In the genomic region with DNA sequence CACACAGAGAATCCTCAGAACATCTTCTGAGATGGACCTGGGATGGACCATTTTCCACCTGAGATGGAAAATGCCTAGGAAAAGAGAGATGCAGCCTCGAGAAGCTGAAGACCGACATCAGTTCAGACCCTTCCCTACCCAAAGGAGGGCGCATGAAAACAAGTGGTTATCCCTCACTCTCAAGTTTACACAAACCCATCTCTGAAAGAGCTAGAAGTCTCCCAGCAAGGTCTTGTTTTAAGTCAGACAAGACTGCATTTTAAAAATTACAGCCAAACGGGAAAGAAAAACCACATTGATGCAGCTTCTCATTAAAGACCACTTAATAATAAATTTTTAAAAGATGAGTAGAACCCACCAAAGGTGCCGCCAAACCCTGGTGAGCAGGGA, we compare ENCODE assay signal across 11 cellular contexts. TPM values are rescaled to one million over a fixed set of nuclear protein-coding genes. Genes with fewer than 3 reads are reported as not detected.
A peak's percentile ranks its signal among the peaks of the same experiment; 100 is the strongest.
DNase-seq lines count a peak whose midpoint lies in the region; ATAC-seq and TF ChIP-seq lines count a peak whose summit lies in the region.
"Had no signal": no experiment of that assay in that cellular context is flagged by ENCODE, and none has a peak within 500 bp of the region (broad histone marks: within the 10 kb centered on the region; RNA-seq: fewer than 3 reads in every experiment).

No MANE protein-coding gene starts in this region.

- intact Hi-C loops in activated T-helper 2 cell treated with anti-CD3 and anti-CD28 coated beads, Interferon-gamma antibody, Interleukin-2, Interleukin-4, amounts not matched to agents 10 μg/mL and 5 μg/mL and 100 μg/mL, durations not matched to agents 14 hours and 24 hours and 36 hours (cut with micrococcal nuclease) = no loop called here
- intact Hi-C loops in left lung (cut with DNase I) (no loop called here), transverse colon (cut with DNase I; ENCODE audit: low total_unique reads) (no loop called here)

- H3K36me3 Mint-ChIP-seq in activated T-cell treated with anti-CD3 and anti-CD28 coated beads, Interleukin-2, amount 50 U/mL, for 24 hours (ENCODE audit: low read depth) = no peaks in the 10 kb centered on the region
- no peaks in the 10 kb centered on the region for H3K36me3 Mint-ChIP-seq in activated T-helper 2 cell treated with anti-CD3 and anti-CD28 coated beads, Interferon-gamma antibody, Interleukin-2, Interleukin-4, amounts not matched to agents 10 μg/mL and 5 μg/mL and 100 μg/mL, durations not matched to agents 14 hours and 24 hours and 36 hours (ENCODE audit: low read depth)

- H3K9me3 Mint-ChIP-seq in activated T-cell treated with anti-CD3 and anti-CD28 coated beads, Interleukin-2, amount 50 U/mL, for 24 hours = peaks cover 9% of the 10 kb centered on the region
- H3K9me3 Mint-ChIP-seq in activated T-helper 2 cell treated with anti-CD3 and anti-CD28 coated beads, Interferon-gamma antibody, Interleukin-2, Interleukin-4, amounts not matched to agents 10 μg/mL and 5 μg/mL and 100 μg/mL, durations not matched to agents 14 hours and 24 hours and 36 hours = peaks cover 4% of the 10 kb centered on the region

- H3K4me3 Mint-ChIP-seq in activated T-cell treated with anti-CD3 and anti-CD28 coated beads, Interleukin-2, amount 50 U/mL, for 24 hours = peak overlapping the region; percentile 45
- H3K4me3 Mint-ChIP-seq in activated T-helper 2 cell treated with anti-CD3 and anti-CD28 coated beads, Interferon-gamma antibody, Interleukin-2, Interleukin-4, amounts not matched to agents 10 μg/mL and 5 μg/mL and 100 μg/mL, durations not matched to agents 14 hours and 24 hours and 36 hours (ENCODE audit: low read depth) = peak overlapping the region; percentile 45

- no peak for TF ChIP-seq POLR2A in transverse colon (IDR thresholded peaks at IDR 0.05)

- H3K27me3 Mint-ChIP-seq in activated T-cell treated with anti-CD3 and anti-CD28 coated beads, Interleukin-2, amount 50 U/mL, for 24 hours = peaks cover 56% of the 10 kb centered on the region
- H3K27me3 Mint-ChIP-seq in activated T-helper 2 cell treated with anti-CD3 and anti-CD28 coated beads, Interferon-gamma antibody, Interleukin-2, Interleukin-4, amounts not matched to agents 10 μg/mL and 5 μg/mL and 100 μg/mL, durations not matched to agents 14 hours and 24 hours and 36 hours (ENCODE audit: low read depth) = peaks cover 57% of the 10 kb centered on the region

- TF ChIP-seq EP300 in transverse colon (IDR thresholded peaks at IDR 0.05; ENCODE audit: low read depth) = no peak

- TF ChIP-seq CTCF in left lung (IDR thresholded peaks at IDR 0.05) (no peak), transverse colon (IDR thresholded peaks at IDR 0.05) (no peak)

- H3K9me3 ChIP-seq in left lung (peaks cover 0 to 3% of the 10 kb centered on the region in 2 donors), transverse colon (no peaks in the 10 kb centered on the region)

- H3K36me3 ChIP-seq in left lung (no peaks in the 10 kb centered on the region), transverse colon (no peaks in the 10 kb centered on the region)
- H3K36me3 ChIP-seq: esophagus muscularis mucosa had no signal

- peaks cover 0 to 33% of the 10 kb centered on the region in 2 donors for H3K27me3 ChIP-seq in left lung
- H3K27me3 ChIP-seq in transverse colon = peaks cover 22% of the 10 kb centered on the region

- H3K4me1 ChIP-seq in left lung = peaks cover 3 to 10% of the 10 kb centered on the region in 2 donors
- H3K4me1 ChIP-seq in transverse colon = peaks cover 0 to 58% (median 17%) of the 10 kb centered on the region in 4 donors

- 52 to 55% methylated on average over 3 to 5 of the region's 5 CpGs for WGBS in transverse colon (ENCODE audit: low coverage in 1 of 2), 2 donors

- in situ Hi-C loops in transverse colon (cut with MboI; ENCODE audit: low pct_ligation_motif_present in 1 of 4, low pct_unique_long_range_greater_than_20kb in 1 of 4, low sequenced_read_pairs in 3 of 4) = no loop called here

- H3K27ac ChIP-seq in left lung (peak overlapping the region; percentile 4 to 49), transverse colon (peak overlapping the region; percentile 84 to 92 (median 90))
- H3K27ac ChIP-seq: esophagus muscularis mucosa, HL-60 had no signal

- peaks cover 6% of the 10 kb centered on the region for H3K4me1 Mint-ChIP-seq in activated T-cell treated with anti-CD3 and anti-CD28 coated beads, Interleukin-2, amount 50 U/mL, for 24 hours (ENCODE audit: low read depth)
- peaks cover 2% of the 10 kb centered on the region for H3K4me1 Mint-ChIP-seq in activated T-helper 2 cell treated with anti-CD3 and anti-CD28 coated beads, Interferon-gamma antibody, Interleukin-2, Interleukin-4, amounts not matched to agents 10 μg/mL and 5 μg/mL and 100 μg/mL, durations not matched to agents 14 hours and 24 hours and 36 hours (ENCODE audit: low read depth)

- H3K4me3 ChIP-seq in left lung (peak overlapping the region; percentile 38 to 45), transverse colon (peak overlapping the region in 3 of 4 donors; percentile 61 to 76 (median 76))

- DNase-seq in activated T-cell treated with anti-CD3 and anti-CD28 coated beads, Interleukin-2, amount 50 U/mL, for 24 hours = no peak
- DNase-seq in activated T-cell treated with anti-CD3 and anti-CD28 coated beads, Interleukin-2, amount 50 U/mL, for 1 hour = no peak
- no peak for DNase-seq in activated T-helper 2 cell treated with anti-CD3 and anti-CD28 coated beads, Interferon-gamma antibody, Interleukin-2, Interleukin-4, amounts not matched to agents 10 μg/mL and 5 μg/mL and 100 μg/mL, durations not matched to agents 14 hours and 24 hours and 36 hours (ENCODE audit: low spot score)
- no peak for DNase-seq in left lung
- DNase-seq in transverse colon = no peak
- no peak for DNase-seq in SW480 (ENCODE audit: low spot score)
- DNase-seq in DMS153 (lab: John Stamatoyannopoulos, UW) = no peak
- DNase-seq: NCI-H2171 had no signal

- H3K27ac Mint-ChIP-seq in activated T-cell treated with anti-CD3 and anti-CD28 coated beads, Interleukin-2, amount 50 U/mL, for 24 hours = no peak overlapping the region
- no peak overlapping the region for H3K27ac Mint-ChIP-seq in activated T-helper 2 cell treated with anti-CD3 and anti-CD28 coated beads, Interferon-gamma antibody, Interleukin-2, Interleukin-4, amounts not matched to agents 10 μg/mL and 5 μg/mL and 100 μg/mL, durations not matched to agents 14 hours and 24 hours and 36 hours

- ATAC-seq in left lung = no peak
- no peak for ATAC-seq in HG03432 (IDR thresholded peaks at IDR 0.05; ENCODE audit: unreplicated experiment)

RNA-seq across cellular contexts. Expression of gene RAPGEF5, which starts 1.3 kb away (rescaled TPM):
- 0.67 and 0.82 TPM in 2 replicates for total RNA-seq in activated T-helper 2 cell treated with anti-CD3 and anti-CD28 coated beads, Interferon-gamma antibody, Interleukin-2, Interleukin-4, amounts not matched to agents 10 μg/mL and 5 μg/mL and 100 μg/mL, durations not matched to agents 14 hours and 24 hours and 36 hours
- total RNA-seq in left lung (10 to 100 TPM; 44.2 to 64.6 TPM), transverse colon (100 to 1,000 TPM in 2 of 4 donors, 10 to 100 TPM in 2; 82.3 to 112 (median 100) TPM)

Comparison
In these comparisons a context has a peak if more than half of its experiments do, and no peak if none do; other contexts are left out.
1. RNA of gene RAPGEF5, which starts 1.3 kb away (total RNA-seq): 82.3 to 112 TPM in transverse colon and 44.2 to 64.6 TPM in left lung; 0.67 to 0.82 TPM in activated T-helper 2 cell treated with anti-CD3 and anti-CD28 coated beads, Interferon-gamma antibody, Interleukin-2, Interleukin-4, amounts not matched to agents 10 μg/mL and 5 μg/mL and 100 μg/mL, durations not matched to agents 14 hours and 24 hours and 36 hours; every median in the first group is over 10 times any median in the second.